8 cellular contexts compared by ENCODE assay signal in genomic region chr18:21243041-21243431, GRCh38. TPM values are rescaled to one million over a fixed set of nuclear protein-coding genes. Genes with fewer than 3 reads are reported as not detected.
DNase-seq lines count a peak whose midpoint lies in the region; ATAC-seq and TF ChIP-seq lines count a peak whose summit lies in the region.

No MANE protein-coding gene starts in this region.

- H3K36me3 ChIP-seq in thoracic aorta, result no peaks in the 10 kb centered on the region

- H3K36me3 Mint-ChIP-seq in T-helper 2 cell treated with Interferon-gamma antibody and Interleukin-4, amounts not matched to agents 5 μg/mL and 100 μg/mL, for 36 hours (ENCODE audit: low read depth), result no peaks in the 10 kb centered on the region

- DNase-seq in T-helper 2 cell treated with Interferon-gamma antibody and Interleukin-4, amounts not matched to agents 5 μg/mL and 100 μg/mL, for 36 hours (ENCODE audit: low spot score), result no peak
- DNase-seq in T-helper 2 cell (no peak), astrocyte of the spinal cord (ENCODE audit: low read depth, low spot score) (no peak), left kidney (ENCODE audit: low read depth, low spot score) (peak; percentile 71), thoracic aorta (ENCODE audit: low spot score) (no peak), NCI-H1930 (lab: John Stamatoyannopoulos, UW) (no peak)

- H3K9me3 Mint-ChIP-seq in T-helper 2 cell treated with Interferon-gamma antibody and Interleukin-4, amounts not matched to agents 5 μg/mL and 100 μg/mL, for 36 hours, result no peaks in the 10 kb centered on the region

- TF ChIP-seq CTCF in astrocyte of the spinal cord (IDR thresholded peaks at IDR 0.05; ENCODE audit: low read depth, low read length) (no peak), thoracic aorta (IDR thresholded peaks at IDR 0.05) (no peak)

- in situ Hi-C loops in astrocyte of the spinal cord (cut with HindIII; ENCODE audit: low sequenced_read_pairs), result no loop called here

- no peaks in the 10 kb centered on the region for H3K4me1 Mint-ChIP-seq in T-helper 2 cell treated with Interferon-gamma antibody and Interleukin-4, amounts not matched to agents 5 μg/mL and 100 μg/mL, for 36 hours (ENCODE audit: low read depth)

- H3K27me3 ChIP-seq in thoracic aorta (replicated peaks; ENCODE audit: insufficient read depth), result no peaks in the 10 kb centered on the region

- peaks cover 56% of the 10 kb centered on the region for H3K27me3 Mint-ChIP-seq in T-helper 2 cell treated with Interferon-gamma antibody and Interleukin-4, amounts not matched to agents 5 μg/mL and 100 μg/mL, for 36 hours (ENCODE audit: low read depth)

- peak; percentile 19 for ATAC-seq in thoracic aorta (ENCODE audit: insufficient number of reproducible peaks, low FRiP score, low read depth)
- no peak for ATAC-seq in HG03025 (IDR thresholded peaks at IDR 0.05; ENCODE audit: low FRiP score, unreplicated experiment)
- ATAC-seq in HG02763 (IDR thresholded peaks at IDR 0.05; ENCODE audit: unreplicated experiment), result no peak

- H3K27ac Mint-ChIP-seq in T-helper 2 cell treated with Interferon-gamma antibody and Interleukin-4, amounts not matched to agents 5 μg/mL and 100 μg/mL, for 36 hours, result no peak overlapping the region

- H3K4me3 Mint-ChIP-seq in T-helper 2 cell treated with Interferon-gamma antibody and Interleukin-4, amounts not matched to agents 5 μg/mL and 100 μg/mL, for 36 hours, result peak overlapping the region; percentile 40

- H3K9me3 ChIP-seq in thoracic aorta, result no peaks in the 10 kb centered on the region

- H3K4me3 ChIP-seq in astrocyte of the spinal cord (ENCODE audit: low read depth, low read length), result peak overlapping the region; percentile 40
- peak overlapping the region; percentile 88 for H3K4me3 ChIP-seq in thoracic aorta

- peak overlapping the region in 1 of 2 donors; percentile 64 for H3K27ac ChIP-seq in thoracic aorta

- no peaks in the 10 kb centered on the region for H3K4me1 ChIP-seq in thoracic aorta (ENCODE audit: control insufficient read depth in 1 of 2, low read depth in 2 of 2)

RNA-seq across cellular contexts. Expression of gene GREB1L, which starts 1.0 kb away (rescaled TPM):
- total RNA-seq in thoracic aorta, result 10 to 100 TPM; 12.7 to 20.0 TPM
